ENCODE assay signal across 11 cellular contexts in the genomic region with DNA sequence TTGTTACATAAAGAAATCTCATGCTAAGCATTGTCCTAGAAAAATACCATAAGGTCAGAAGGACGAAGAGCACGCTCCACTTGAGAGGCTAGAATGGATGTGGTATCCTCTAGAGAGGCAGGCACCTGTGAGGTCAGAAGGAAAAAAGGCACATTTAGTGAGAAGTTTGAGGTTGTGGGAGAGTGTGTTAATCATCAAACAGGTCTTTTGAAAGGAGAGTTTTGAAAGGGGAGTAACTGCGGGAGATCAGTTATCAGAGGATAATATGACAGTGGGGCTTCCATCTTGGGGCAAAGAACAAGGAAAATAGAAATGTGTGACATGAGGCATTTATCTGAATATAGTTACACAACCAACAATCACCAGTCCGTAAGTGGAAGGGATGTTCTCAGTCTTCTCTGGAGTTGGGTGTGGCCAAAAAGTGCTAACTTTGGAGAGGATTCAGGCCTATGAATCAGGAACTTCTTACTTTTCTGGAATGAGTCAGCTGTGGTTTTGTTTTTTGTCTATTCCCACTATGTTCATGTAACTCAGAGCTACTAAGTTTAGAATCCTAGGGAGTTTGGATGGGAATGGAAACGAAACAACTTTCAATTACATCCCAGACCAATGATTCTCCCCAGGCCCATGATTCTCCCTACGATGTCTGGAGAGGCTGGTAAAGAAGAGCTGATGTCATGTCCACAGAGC.
DNase-seq lines count a peak whose midpoint lies in the region; ATAC-seq and TF ChIP-seq lines count a peak whose summit lies in the region.
"Had no signal": no experiment of that assay in that cellular context is flagged by ENCODE, and none has a peak within 500 bp of the region (broad histone marks: within the 10 kb centered on the region; RNA-seq: fewer than 3 reads in every experiment).

No MANE protein-coding gene starts in this region.

- intact Hi-C loops in right lobe of liver (cut with DNase I): no loop called here

- no peak for ATAC-seq in right lobe of liver
- ATAC-seq in HG02610 (IDR thresholded peaks at IDR 0.05; ENCODE audit: unreplicated experiment): no peak

- DNase-seq in MG63 (peak; percentile 36), epithelial cell of esophagus (ENCODE audit: low read depth) (peak; percentile 8), kidney epithelial cell (ENCODE audit: low read depth) (peak; percentile 64), suprapubic skin (ENCODE audit: low spot score in 2 of 2) (no peak), cerebellar cortex (ENCODE audit: low spot score) (no peak), right lobe of liver (no peak), NCI-H2081 treated with DMSO at 0.1 percent for 48 hours (lab: John Stamatoyannopoulos, UW) (no peak)
- DNase-seq: activated CD4-positive, alpha-beta memory T cell treated with anti-CD3 and anti-CD28 coated beads, Interleukin-2, amount 10 ng/mL, durations not matched to agents 7 days and 5 days; CD8-positive, alpha-beta memory T cell; cortex of kidney had no signal

- H3K4me3 ChIP-seq in MG63 (no peak overlapping the region), epithelial cell of esophagus (ENCODE audit: low read length) (no peak overlapping the region), kidney epithelial cell (ENCODE audit: low read depth, low read length) (no peak overlapping the region), suprapubic skin (no peak overlapping the region), right lobe of liver (no peak overlapping the region)

- H3K36me3 ChIP-seq in MG63 (no peaks in the 10 kb centered on the region), kidney epithelial cell (ENCODE audit: control insufficient read depth, insufficient read depth, low read length) (no peaks in the 10 kb centered on the region), suprapubic skin (no peaks in the 10 kb centered on the region), right lobe of liver (no peaks in the 10 kb centered on the region)

- H3K9me3 ChIP-seq in MG63 (peaks cover 5% of the 10 kb centered on the region; the same call in 1 of the 2 replicates), suprapubic skin (no peaks in the 10 kb centered on the region), right lobe of liver (no peaks in the 10 kb centered on the region)

- H3K27me3 ChIP-seq in MG63 (no peaks in the 10 kb centered on the region), kidney epithelial cell (ENCODE audit: control insufficient read depth, insufficient read depth, low read length) (no peaks in the 10 kb centered on the region), suprapubic skin (no peaks in the 10 kb centered on the region), right lobe of liver (no peaks in the 10 kb centered on the region)

- H3K4me1 ChIP-seq in suprapubic skin (peaks cover 7% of the 10 kb centered on the region), right lobe of liver (no peaks in the 10 kb centered on the region)

- H3K27ac ChIP-seq in suprapubic skin (peak overlapping the region; percentile 15), right lobe of liver (no peak overlapping the region)

- no peak for TF ChIP-seq EP300 in suprapubic skin (IDR thresholded peaks at IDR 0.05)

- TF ChIP-seq POLR2A in suprapubic skin (IDR thresholded peaks at IDR 0.05) (no peak), right lobe of liver (IDR thresholded peaks at IDR 0.05) (no peak)

- 63% methylated on average over 6 of the region's 6 CpGs for WGBS in suprapubic skin
- WGBS in right lobe of liver (ENCODE audit: insufficient coverage, low coverage, low lambda C conversion rate, missing lambda C conversion rate): 31% methylated on average over 6 of the region's 6 CpGs

- TF ChIP-seq CTCF in epithelial cell of esophagus (IDR thresholded peaks at IDR 0.05; ENCODE audit: insufficient read depth, low read depth, low read length, missing control alignments) (no peak), kidney epithelial cell (IDR thresholded peaks at IDR 0.05; ENCODE audit: insufficient read depth, low read length, poor library complexity, severe bottlenecking) (no peak), suprapubic skin (IDR thresholded peaks at IDR 0.05) (no peak), right lobe of liver (IDR thresholded peaks at IDR 0.05) (no peak)

Comparison
In these comparisons a context has a peak if more than half of its experiments do, and no peak if none do; other contexts are left out.
1. DNase-seq: peak in MG63 (single experiment), epithelial cell of esophagus (single experiment) and kidney epithelial cell (single experiment); none in suprapubic skin (0 of 2), cerebellar cortex (single experiment), right lobe of liver (0 of 3) and NCI-H2081 treated with DMSO at 0.1 percent for 48 hours (single experiment).